8 cellular contexts compared by ENCODE assay signal in the genomic region with DNA sequence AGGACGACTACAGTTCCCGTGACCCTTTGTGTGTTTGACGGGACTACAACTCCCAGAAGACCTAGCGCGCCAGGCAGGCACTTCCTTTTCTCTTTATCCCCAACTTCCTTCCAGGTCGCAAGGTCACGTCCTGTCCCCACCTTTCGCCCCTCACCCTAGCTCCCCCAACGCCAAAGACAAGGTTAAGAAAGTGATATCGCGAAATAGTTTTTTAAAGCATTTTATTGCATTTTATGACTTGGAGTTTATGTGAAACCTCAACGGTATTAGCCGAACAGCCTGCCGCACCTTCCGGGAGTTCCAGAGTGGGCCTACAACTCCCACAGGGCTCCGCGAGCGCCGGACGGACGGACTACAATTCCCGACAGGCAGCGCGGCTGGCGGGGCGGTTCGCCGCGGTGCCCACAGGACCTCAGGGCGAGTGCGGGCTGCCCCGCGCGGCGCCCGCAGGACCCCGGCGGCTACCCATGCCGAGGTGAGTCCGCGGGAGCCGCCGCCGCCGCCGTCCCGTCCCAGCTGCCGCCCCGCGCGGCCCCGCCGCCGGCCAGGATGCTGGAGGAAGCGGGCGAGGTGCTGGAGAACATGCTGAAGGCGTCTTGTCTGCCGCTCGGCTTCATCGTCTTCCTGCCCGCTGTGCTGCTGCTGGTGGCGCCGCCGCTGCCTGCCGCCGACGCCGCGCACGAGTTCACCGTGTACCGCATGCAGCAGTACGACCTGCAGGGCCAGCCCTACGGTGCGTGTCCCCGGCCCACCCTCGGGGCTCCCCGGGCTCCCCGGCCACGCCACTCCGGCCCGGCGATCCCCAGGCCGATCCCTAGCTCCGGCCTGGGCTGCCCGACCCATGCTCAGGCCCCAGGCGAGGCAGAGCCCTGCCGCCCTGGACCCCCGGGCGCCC. TPM values are rescaled to one million over a fixed set of nuclear protein-coding genes. Genes with fewer than 3 reads are reported as not detected.
DNase-seq lines count a peak whose midpoint lies in the region; ATAC-seq and TF ChIP-seq lines count a peak whose summit lies in the region.

A gene with protein sequence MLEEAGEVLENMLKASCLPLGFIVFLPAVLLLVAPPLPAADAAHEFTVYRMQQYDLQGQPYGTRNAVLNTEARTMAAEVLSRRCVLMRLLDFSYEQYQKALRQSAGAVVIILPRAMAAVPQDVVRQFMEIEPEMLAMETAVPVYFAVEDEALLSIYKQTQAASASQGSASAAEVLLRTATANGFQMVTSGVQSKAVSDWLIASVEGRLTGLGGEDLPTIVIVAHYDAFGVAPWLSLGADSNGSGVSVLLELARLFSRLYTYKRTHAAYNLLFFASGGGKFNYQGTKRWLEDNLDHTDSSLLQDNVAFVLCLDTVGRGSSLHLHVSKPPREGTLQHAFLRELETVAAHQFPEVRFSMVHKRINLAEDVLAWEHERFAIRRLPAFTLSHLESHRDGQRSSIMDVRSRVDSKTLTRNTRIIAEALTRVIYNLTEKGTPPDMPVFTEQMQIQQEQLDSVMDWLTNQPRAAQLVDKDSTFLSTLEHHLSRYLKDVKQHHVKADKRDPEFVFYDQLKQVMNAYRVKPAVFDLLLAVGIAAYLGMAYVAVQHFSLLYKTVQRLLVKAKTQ (plus strand): TSS at position 449 of the 895 bp plus-strand sequence. CDS start 101 bp downstream, at position 550.

- no peaks in the 10 kb centered on the region for H3K9me3 ChIP-seq in Karpas-422 (ENCODE audit: low read length)
- H3K9me3 ChIP-seq in esophagus squamous epithelium: no peaks in the 10 kb centered on the region

- H2AFZ ChIP-seq in Karpas-422 (ENCODE audit: low read length): peak within 1 kb of the TSS; percentile 84

- H3K36me3 ChIP-seq in Karpas-422 (ENCODE audit: insufficient read depth, low read length): no peaks in the 10 kb centered on the region
- no peaks in the 10 kb centered on the region for H3K36me3 ChIP-seq in esophagus squamous epithelium

- peaks cover 43% of the 10 kb centered on the region for H4K20me1 ChIP-seq in Karpas-422 (ENCODE audit: insufficient read depth, low read depth, low read length)

- H3K4me1 ChIP-seq in Karpas-422 (ENCODE audit: low read length): peaks cover 25% of the 10 kb centered on the region
- peaks cover 17 to 50% (median 21%) of the 10 kb centered on the region in 3 donors for H3K4me1 ChIP-seq in esophagus squamous epithelium

- peak within 1 kb of the TSS; percentile 98 for H3K9ac ChIP-seq in Karpas-422 (ENCODE audit: low read length)

- ATAC-seq in GM21825 (IDR thresholded peaks at IDR 0.05; ENCODE audit: unreplicated experiment): peak; percentile 63

- intact Hi-C loops in esophagus squamous epithelium (cut with DNase I): no loop called here

- peak in 2 of 6 experiments; percentile 6 for TF ChIP-seq CTCF in esophagus squamous epithelium (IDR thresholded peaks at IDR 0.05)

- H3K27me3 ChIP-seq in Karpas-422 (ENCODE audit: low read length): no peaks in the 10 kb centered on the region
- H3K27me3 ChIP-seq in esophagus squamous epithelium: no peaks in the 10 kb centered on the region

- H3K4me2 ChIP-seq in Karpas-422 (ENCODE audit: low read depth, low read length, poor library complexity, severe bottlenecking): peak within 1 kb of the TSS; percentile 97

- H3K27ac ChIP-seq in Karpas-422 (ENCODE audit: low read length): peak within 1 kb of the TSS; percentile 75
- H3K27ac ChIP-seq in esophagus squamous epithelium: peak within 1 kb of the TSS; percentile 83 to 93 (median 88)

- DNase-seq in DMS53 (lab: John Stamatoyannopoulos, UW) (peak; percentile 93), Karpas-422 (peak; percentile 97), RKO (ENCODE audit: low spot score) (peak; percentile 94), activated T-helper 1 cell treated with Interleukin-2 at 50 U/mL for 16 hours (ENCODE audit: low read depth) (peak; percentile 91), esophagus squamous epithelium (lab: John Stamatoyannopoulos, UW) (peak; percentile 77), myocyte (ENCODE audit: low read depth) (peak; percentile 97)
- DNase-seq in stimulated activated CD8-positive, alpha-beta memory T cell treated with anti-CD3 and anti-CD28 coated beads, Interleukin-7, amount 100 ng/mL, for 48 hours (ENCODE audit: extremely low read depth in 1 of 2, low read depth in 1 of 2): peak; percentile 88 to 92

- H3K9me2 ChIP-seq in Karpas-422 (replicated peaks; ENCODE audit: insufficient read depth, low read length): no peaks in the 10 kb centered on the region

- peak within 1 kb of the TSS; percentile 99 for H3K4me3 ChIP-seq in Karpas-422 (ENCODE audit: low read length)
- peak within 1 kb of the TSS; percentile 59 to 99 (median 97) for H3K4me3 ChIP-seq in esophagus squamous epithelium

- peak in 2 of 4 donors; percentile 25 to 43 for TF ChIP-seq POLR2A in esophagus squamous epithelium (IDR thresholded peaks at IDR 0.05)

- WGBS in esophagus squamous epithelium, 2 donors: 0% methylated on average over 11 of the region's 90 CpGs

- peaks cover 49% of the 10 kb centered on the region for H3K79me2 ChIP-seq in Karpas-422 (ENCODE audit: low read length)

RNA-seq across cellular contexts. Expression of the gene that starts here (rescaled TPM):
- total RNA-seq in Karpas-422 (2014; rRNA removed; shearing (Covaris generic); ENCODE audit: low replicate concordance): 30.0 and 37.6 TPM in 2 replicates
- 10 to 100 TPM; 27.3 to 59.6 (median 40.8) TPM for total RNA-seq in esophagus squamous epithelium
- total RNA-seq in myocyte: 58.1 and 61.5 TPM in 2 replicates
- polyA plus RNA-seq in myocyte (2012): 68.8 TPM

Comparison
In these comparisons a context has a peak if more than half of its experiments do, and no peak if none do; other contexts are left out.
1. Peak in every context shown above with its lines: DNase-seq, ATAC-seq, H3K4me3 ChIP-seq and H3K27ac ChIP-seq.